ENCODE assay signal across 1 cellular context in the genomic region with DNA sequence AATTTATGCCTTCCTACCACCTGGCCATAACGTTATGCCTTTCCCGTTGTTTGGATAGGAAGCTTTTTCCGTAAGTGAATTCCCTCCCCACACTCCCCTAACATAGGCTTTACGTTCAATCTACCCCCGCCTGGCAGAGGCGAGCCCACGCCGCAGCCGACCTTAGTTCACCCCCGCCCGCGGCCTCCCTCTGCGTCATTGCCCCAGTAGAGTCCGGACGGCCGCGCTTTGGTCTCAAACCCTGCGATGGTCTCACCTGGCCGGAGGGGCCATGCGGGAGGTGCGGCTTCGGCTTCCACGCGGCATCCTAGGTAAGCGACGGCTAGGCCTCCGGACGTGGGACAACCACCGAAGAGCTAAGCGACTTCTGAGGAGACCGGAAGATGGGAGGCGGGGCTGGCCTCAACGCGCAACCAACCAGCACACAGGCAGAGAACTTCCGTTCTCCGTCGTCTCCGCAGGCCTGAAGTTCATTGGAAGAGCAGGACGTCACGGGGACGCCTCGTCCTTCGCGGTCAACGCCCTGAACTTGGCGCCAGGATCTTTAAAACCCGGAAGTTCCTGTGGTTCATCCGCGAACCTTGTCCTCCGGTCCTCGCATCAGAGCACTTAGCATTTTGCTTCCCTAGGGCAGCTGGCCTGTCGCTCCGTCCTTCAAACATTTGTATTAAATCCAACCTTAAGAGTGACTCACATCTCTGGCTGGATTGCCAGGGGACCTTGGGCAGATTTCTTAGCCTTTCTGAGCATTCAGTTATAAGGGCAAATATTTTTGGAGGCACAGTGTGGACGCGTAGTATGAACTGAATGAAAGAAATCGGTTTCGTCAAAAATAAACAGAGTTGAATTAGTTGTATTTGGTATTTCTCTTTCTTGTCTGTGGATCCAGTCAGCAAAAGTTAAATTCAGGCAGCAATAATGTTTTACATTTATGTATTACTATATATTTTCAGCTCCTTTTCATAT.
A peak's percentile ranks its signal among the peaks of the same experiment; 100 is the strongest.
TF ChIP-seq lines count a peak whose summit lies in the region.

A gene with protein sequence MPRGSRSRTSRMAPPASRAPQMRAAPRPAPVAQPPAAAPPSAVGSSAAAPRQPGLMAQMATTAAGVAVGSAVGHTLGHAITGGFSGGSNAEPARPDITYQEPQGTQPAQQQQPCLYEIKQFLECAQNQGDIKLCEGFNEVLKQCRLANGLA (minus strand): TSS at position 369 of the 966 bp plus-strand sequence. CDS start 63 bp downstream, at position 306.

TF ChIP-seq in HepG2, 621 proteins besides CTCF, POLR2A, EP300 and RAD21 (continued from another document and continues in another):
- TF ChIP-seq FOXP4 (CRISPR knock-in tag; IDR thresholded peaks at IDR 0.05) (no peak; the same call in 1 of the 2 replicates), ZNF850 (CRISPR knock-in tag; conservative IDR thresholded peaks at IDR 0.05) (no peak), TBX3 (IDR thresholded peaks at IDR 0.05; ENCODE audit: borderline replicate concordance) (no peak), ZNF737 (CRISPR knock-in tag; IDR thresholded peaks at IDR 0.05; ENCODE audit: borderline replicate concordance) (no peak), CSRNP2 (CRISPR knock-in tag; conservative IDR thresholded peaks at IDR 0.05; ENCODE audit: low read depth) (no peak), ISL2 (CRISPR knock-in tag; IDR thresholded peaks at IDR 0.05) (no peak), STAT5B (CRISPR knock-in tag; IDR thresholded peaks at IDR 0.05) (no peak), ZNF746 (CRISPR knock-in tag; IDR thresholded peaks at IDR 0.05) (peak; percentile 58; the same call in 1 of the 2 replicates), ZBTB3 (CRISPR knock-in tag; IDR thresholded peaks at IDR 0.05; ENCODE audit: borderline replicate concordance, low read depth) (no peak), FOXK1 (CRISPR knock-in tag; IDR thresholded peaks at IDR 0.05; ENCODE audit: borderline replicate concordance, low read depth) (peak; percentile 68; the same call in 1 of the 2 replicates), ZNF503 (CRISPR knock-in tag; IDR thresholded peaks at IDR 0.05) (no peak), RXRB (CRISPR knock-in tag; IDR thresholded peaks at IDR 0.05; ENCODE audit: borderline replicate concordance) (peak; percentile 65; the same call in 1 of the 2 replicates), ZNF335 (CRISPR knock-in tag; IDR thresholded peaks at IDR 0.05) (peak; percentile 60; the same call in 1 of the 2 replicates), ZBTB14 (CRISPR knock-in tag; IDR thresholded peaks at IDR 0.05) (no peak), ZFP82 (CRISPR knock-in tag; IDR thresholded peaks at IDR 0.05; ENCODE audit: borderline replicate concordance) (peak; percentile 88; the same call in 1 of the 2 replicates), XBP1 (CRISPR knock-in tag; IDR thresholded peaks at IDR 0.05) (no peak), ZNF605 (CRISPR knock-in tag; IDR thresholded peaks at IDR 0.05) (peak; percentile 96), HMG20B (CRISPR knock-in tag; conservative IDR thresholded peaks at IDR 0.05) (0 out of 2 replicates have a peak, but pooled peaks have one; percentile 14), TOE1 (CRISPR knock-in tag; IDR thresholded peaks at IDR 0.05) (0 out of 2 replicates have a peak, but pooled peaks have one; percentile 18), ZNF883 (CRISPR knock-in tag; IDR thresholded peaks at IDR 0.05; ENCODE audit: not compliant biosample characterization) (peak; percentile 64), GABPB1 (CRISPR knock-in tag; IDR thresholded peaks at IDR 0.05) (peak; percentile 98), ZNF121 (CRISPR knock-in tag; IDR thresholded peaks at IDR 0.05) (peak; percentile 61; the same call in 1 of the 2 replicates), CCDC6 (CRISPR knock-in tag; IDR thresholded peaks at IDR 0.05) (peak; percentile 58), ZMAT5 (CRISPR knock-in tag; IDR thresholded peaks at IDR 0.05; ENCODE audit: borderline replicate concordance, low read depth) (no peak), BCL6 (CRISPR knock-in tag; IDR thresholded peaks at IDR 0.05) (no peak), NFRKB (IDR thresholded peaks at IDR 0.05) (no peak), SALL2 (CRISPR knock-in tag; IDR thresholded peaks at IDR 0.05) (no peak), IRX3 (CRISPR knock-in tag; IDR thresholded peaks at IDR 0.05; ENCODE audit: borderline replicate concordance, low read depth) (0 out of 2 replicates have a peak, but pooled peaks have one; percentile 63), ZNF570 (CRISPR knock-in tag; IDR thresholded peaks at IDR 0.05; ENCODE audit: borderline replicate concordance) (no peak), ZNF891 (CRISPR knock-in tag; IDR thresholded peaks at IDR 0.05) (peak; percentile 97), GTF3A (CRISPR knock-in tag; conservative IDR thresholded peaks at IDR 0.05) (no peak), MIXL1 (CRISPR knock-in tag; IDR thresholded peaks at IDR 0.05) (0 out of 2 replicates have a peak, but pooled peaks have one; percentile 28), ZNF343 (CRISPR knock-in tag; IDR thresholded peaks at IDR 0.05) (peak; percentile 66; the same call in 1 of the 2 replicates), NAIF1 (CRISPR knock-in tag; IDR thresholded peaks at IDR 0.05; ENCODE audit: borderline replicate concordance) (peak; percentile 64), MAFK (conservative IDR thresholded peaks at IDR 0.05 in 1 of 2, IDR thresholded peaks at IDR 0.05 in 1 of 2; ENCODE audit: low read length in 2 of 2) (no peak), RARA (CRISPR knock-in tag; IDR thresholded peaks at IDR 0.05) (no peak; the same call in 1 of the 2 replicates)
- TF ChIP-seq, protein P1, sequence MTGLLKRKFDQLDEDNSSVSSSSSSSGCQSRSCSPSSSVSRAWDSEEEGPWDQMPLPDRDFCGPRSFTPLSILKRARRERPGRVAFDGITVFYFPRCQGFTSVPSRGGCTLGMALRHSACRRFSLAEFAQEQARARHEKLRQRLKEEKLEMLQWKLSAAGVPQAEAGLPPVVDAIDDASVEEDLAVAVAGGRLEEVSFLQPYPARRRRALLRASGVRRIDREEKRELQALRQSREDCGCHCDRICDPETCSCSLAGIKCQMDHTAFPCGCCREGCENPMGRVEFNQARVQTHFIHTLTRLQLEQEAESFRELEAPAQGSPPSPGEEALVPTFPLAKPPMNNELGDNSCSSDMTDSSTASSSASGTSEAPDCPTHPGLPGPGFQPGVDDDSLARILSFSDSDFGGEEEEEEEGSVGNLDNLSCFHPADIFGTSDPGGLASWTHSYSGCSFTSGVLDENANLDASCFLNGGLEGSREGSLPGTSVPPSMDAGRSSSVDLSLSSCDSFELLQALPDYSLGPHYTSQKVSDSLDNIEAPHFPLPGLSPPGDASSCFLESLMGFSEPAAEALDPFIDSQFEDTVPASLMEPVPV (CRISPR knock-in tag; IDR thresholded peaks at IDR 0.05), result no peak; the same call in 1 of the 2 replicates
- TF ChIP-seq, protein P2, sequence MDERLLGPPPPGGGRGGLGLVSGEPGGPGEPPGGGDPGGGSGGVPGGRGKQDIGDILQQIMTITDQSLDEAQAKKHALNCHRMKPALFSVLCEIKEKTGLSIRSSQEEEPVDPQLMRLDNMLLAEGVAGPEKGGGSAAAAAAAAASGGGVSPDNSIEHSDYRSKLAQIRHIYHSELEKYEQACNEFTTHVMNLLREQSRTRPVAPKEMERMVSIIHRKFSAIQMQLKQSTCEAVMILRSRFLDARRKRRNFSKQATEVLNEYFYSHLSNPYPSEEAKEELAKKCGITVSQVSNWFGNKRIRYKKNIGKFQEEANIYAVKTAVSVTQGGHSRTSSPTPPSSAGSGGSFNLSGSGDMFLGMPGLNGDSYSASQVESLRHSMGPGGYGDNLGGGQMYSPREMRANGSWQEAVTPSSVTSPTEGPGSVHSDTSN (CRISPR knock-in tag; IDR thresholded peaks at IDR 0.05), result peak; percentile 92
- TF ChIP-seq, protein P3, sequence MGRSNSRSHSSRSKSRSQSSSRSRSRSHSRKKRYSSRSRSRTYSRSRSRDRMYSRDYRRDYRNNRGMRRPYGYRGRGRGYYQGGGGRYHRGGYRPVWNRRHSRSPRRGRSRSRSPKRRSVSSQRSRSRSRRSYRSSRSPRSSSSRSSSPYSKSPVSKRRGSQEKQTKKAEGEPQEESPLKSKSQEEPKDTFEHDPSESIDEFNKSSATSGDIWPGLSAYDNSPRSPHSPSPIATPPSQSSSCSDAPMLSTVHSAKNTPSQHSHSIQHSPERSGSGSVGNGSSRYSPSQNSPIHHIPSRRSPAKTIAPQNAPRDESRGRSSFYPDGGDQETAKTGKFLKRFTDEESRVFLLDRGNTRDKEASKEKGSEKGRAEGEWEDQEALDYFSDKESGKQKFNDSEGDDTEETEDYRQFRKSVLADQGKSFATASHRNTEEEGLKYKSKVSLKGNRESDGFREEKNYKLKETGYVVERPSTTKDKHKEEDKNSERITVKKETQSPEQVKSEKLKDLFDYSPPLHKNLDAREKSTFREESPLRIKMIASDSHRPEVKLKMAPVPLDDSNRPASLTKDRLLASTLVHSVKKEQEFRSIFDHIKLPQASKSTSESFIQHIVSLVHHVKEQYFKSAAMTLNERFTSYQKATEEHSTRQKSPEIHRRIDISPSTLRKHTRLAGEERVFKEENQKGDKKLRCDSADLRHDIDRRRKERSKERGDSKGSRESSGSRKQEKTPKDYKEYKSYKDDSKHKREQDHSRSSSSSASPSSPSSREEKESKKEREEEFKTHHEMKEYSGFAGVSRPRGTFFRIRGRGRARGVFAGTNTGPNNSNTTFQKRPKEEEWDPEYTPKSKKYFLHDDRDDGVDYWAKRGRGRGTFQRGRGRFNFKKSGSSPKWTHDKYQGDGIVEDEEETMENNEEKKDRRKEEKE (IDR thresholded peaks at IDR 0.05), result no peak
- TF ChIP-seq, protein P4, sequence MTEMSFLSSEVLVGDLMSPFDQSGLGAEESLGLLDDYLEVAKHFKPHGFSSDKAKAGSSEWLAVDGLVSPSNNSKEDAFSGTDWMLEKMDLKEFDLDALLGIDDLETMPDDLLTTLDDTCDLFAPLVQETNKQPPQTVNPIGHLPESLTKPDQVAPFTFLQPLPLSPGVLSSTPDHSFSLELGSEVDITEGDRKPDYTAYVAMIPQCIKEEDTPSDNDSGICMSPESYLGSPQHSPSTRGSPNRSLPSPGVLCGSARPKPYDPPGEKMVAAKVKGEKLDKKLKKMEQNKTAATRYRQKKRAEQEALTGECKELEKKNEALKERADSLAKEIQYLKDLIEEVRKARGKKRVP (CRISPR knock-in tag; IDR thresholded peaks at IDR 0.05), result peak in 1 of 2 experiments; percentile 60; a peak in 1 of 4 replicates
- TF ChIP-seq, protein P5, sequence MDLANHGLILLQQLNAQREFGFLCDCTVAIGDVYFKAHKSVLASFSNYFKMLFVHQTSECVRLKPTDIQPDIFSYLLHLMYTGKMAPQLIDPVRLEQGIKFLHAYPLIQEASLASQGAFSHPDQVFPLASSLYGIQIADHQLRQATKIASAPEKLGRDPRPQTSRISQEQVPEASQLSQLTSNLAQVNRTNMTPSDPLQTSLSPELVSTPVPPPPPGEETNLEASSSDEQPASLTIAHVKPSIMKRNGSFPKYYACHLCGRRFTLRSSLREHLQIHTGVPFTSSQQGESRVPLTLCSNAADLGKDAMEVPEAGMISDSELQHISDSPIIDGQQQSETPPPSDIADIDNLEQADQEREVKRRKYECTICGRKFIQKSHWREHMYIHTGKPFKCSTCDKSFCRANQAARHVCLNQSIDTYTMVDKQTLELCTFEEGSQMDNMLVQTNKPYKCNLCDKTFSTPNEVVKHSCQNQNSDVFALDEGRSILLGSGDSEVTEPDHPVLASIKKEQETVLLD (CRISPR knock-in tag; IDR thresholded peaks at IDR 0.05; ENCODE audit: low read depth), result no peak
